12 cellular contexts compared by ENCODE assay signal in genomic region chr7:150567168-150567567, GRCh38. TPM values are rescaled to one million over a fixed set of nuclear protein-coding genes. Genes with fewer than 3 reads are reported as not detected.
A peak's percentile ranks its signal among the peaks of the same experiment; 100 is the strongest.
DNase-seq lines count a peak whose midpoint lies in the region; ATAC-seq lines count a peak whose summit lies in the region.
"Had no signal": no experiment of that assay in that cellular context is flagged by ENCODE, and none has a peak within 500 bp of the region (broad histone marks: within the 10 kb centered on the region; RNA-seq: fewer than 3 reads in every experiment).

Gene GIMAP4 (plus strand): TSS chr7:150567390. CDS start chr7:150569902, 2,512 bp downstream.

- H3K27ac ChIP-seq in aorta (ENCODE audit: low read depth in 1 of 2, low read length in 2 of 2) = no peak within 1 kb of the TSS

- no peak for DNase-seq in stimulated activated naive CD8-positive, alpha-beta T cell treated with anti-CD3 and anti-CD28 coated beads, Interleukin-15, Interleukin-2, amounts not matched to agents 100 U/mL and 50 U/mL, for 24 hours
- DNase-seq in naive thymus-derived CD8-positive, alpha-beta T cell = peak in 2 of 10 donors; percentile 36 to 47
- DNase-seq in aorta = no peak
- no peak for DNase-seq in cerebellum (ENCODE audit: low spot score)
- DNase-seq in HPDE6-E6E7 (ENCODE audit: extremely low spot score) = no peak
- DNase-seq: NCI-H1105 treated with DMSO at 0.1 percent for 48 hours, retina had no signal

- no peaks in the 10 kb centered on the region for H3K4me1 ChIP-seq in aorta (ENCODE audit: control insufficient read depth in 1 of 2, insufficient read depth in 2 of 2, low read length in 2 of 2)

- intact Hi-C loops in aorta (cut with DNase I) = no loop called here

- H3K27me3 Mint-ChIP-seq in stimulated activated naive CD8-positive, alpha-beta T cell treated with anti-CD3 and anti-CD28 coated beads, Interleukin-15, Interleukin-2, amounts not matched to agents 100 ng/mL and 50 ng/mL, for 24 hours = no peaks in the 10 kb centered on the region
- H3K27me3 Mint-ChIP-seq in naive thymus-derived CD8-positive, alpha-beta T cell = no peaks in the 10 kb centered on the region

- peak within 1 kb of the TSS; percentile 97 for H3K27ac Mint-ChIP-seq in stimulated activated naive CD8-positive, alpha-beta T cell treated with anti-CD3 and anti-CD28 coated beads, Interleukin-15, Interleukin-2, amounts not matched to agents 100 ng/mL and 50 ng/mL, for 24 hours
- H3K27ac Mint-ChIP-seq in naive thymus-derived CD8-positive, alpha-beta T cell = peak within 1 kb of the TSS; percentile 95 to 99 (median 97)

- no peaks in the 10 kb centered on the region for H3K36me3 ChIP-seq in aorta (ENCODE audit: control insufficient read depth in 1 of 2, insufficient read depth in 2 of 2, low read length in 1 of 2)

- H3K4me3 Mint-ChIP-seq in stimulated activated naive CD8-positive, alpha-beta T cell treated with anti-CD3 and anti-CD28 coated beads, Interleukin-15, Interleukin-2, amounts not matched to agents 100 ng/mL and 50 ng/mL, for 24 hours = peak within 1 kb of the TSS; percentile 93
- H3K4me3 Mint-ChIP-seq in naive thymus-derived CD8-positive, alpha-beta T cell = peak within 1 kb of the TSS; percentile 83 to 100 (median 99)

- POLR2A ChIA-PET in naive thymus-derived CD8-positive, alpha-beta T cell (lab: Charles Lee) = interaction anchor here (0.7 to 14.5 kb wide), 41 partner anchors 9 to 517 kb away, joined by 3 to 550 read pairs (median 12); partner anchors contain the start of genes GIMAP1, GIMAP2, GIMAP5 and GIMAP6

- H3K9me3 Mint-ChIP-seq in stimulated activated naive CD8-positive, alpha-beta T cell treated with anti-CD3 and anti-CD28 coated beads, Interleukin-15, Interleukin-2, amounts not matched to agents 100 ng/mL and 50 ng/mL, for 24 hours = no peaks in the 10 kb centered on the region
- peaks cover under 1 to 38% (median 9%) of the 10 kb centered on the region in 9 donors for H3K9me3 Mint-ChIP-seq in naive thymus-derived CD8-positive, alpha-beta T cell

- H3K36me3 Mint-ChIP-seq in stimulated activated naive CD8-positive, alpha-beta T cell treated with anti-CD3 and anti-CD28 coated beads, Interleukin-15, Interleukin-2, amounts not matched to agents 100 ng/mL and 50 ng/mL, for 24 hours (ENCODE audit: low read depth) = peaks cover 33% of the 10 kb centered on the region
- peaks cover 37 to 45% (median 44%) of the 10 kb centered on the region in 3 donors for H3K36me3 Mint-ChIP-seq in naive thymus-derived CD8-positive, alpha-beta T cell

- H3K4me1 Mint-ChIP-seq in stimulated activated naive CD8-positive, alpha-beta T cell treated with anti-CD3 and anti-CD28 coated beads, Interleukin-15, Interleukin-2, amounts not matched to agents 100 ng/mL and 50 ng/mL, for 24 hours (ENCODE audit: low read depth) = peaks cover 84% of the 10 kb centered on the region
- H3K4me1 Mint-ChIP-seq in naive thymus-derived CD8-positive, alpha-beta T cell = peaks cover 35 to 87% (median 79%) of the 10 kb centered on the region in 4 donors

- H3K27me3 ChIP-seq in aorta (ENCODE audit: control insufficient read depth in 1 of 2, insufficient read depth in 2 of 2, low read length in 1 of 2) = no peaks in the 10 kb centered on the region

- no peak within 1 kb of the TSS for H3K4me3 ChIP-seq in aorta (ENCODE audit: low read length in 2 of 2)

- no peak for ATAC-seq in stimulated activated naive CD8-positive, alpha-beta T cell treated with anti-CD3 and anti-CD28 coated beads, Interleukin-15, Interleukin-2, amounts not matched to agents 100 U/mL and 50 U/mL, for 24 hours
- peak; percentile 37 to 49 for ATAC-seq in naive thymus-derived CD8-positive, alpha-beta T cell
- ATAC-seq in aorta (ENCODE audit: low FRiP score) (peak; percentile 8), HG02870 (IDR thresholded peaks at IDR 0.05; ENCODE audit: unreplicated experiment) (no peak)

- WGBS in aorta, 2 donors = 65 to 67% methylated on average over 9 of the region's 9 CpGs

- in situ Hi-C loops in endometrial microvascular endothelial cells (cut with HindIII; ENCODE audit: inconsistent ontology term, low pct_unique_long_range_greater_than_20kb, low sequenced_read_pairs) = no loop called here

- H3K9me3 ChIP-seq in aorta (ENCODE audit: control insufficient read depth, low read length) = peaks cover 4% of the 10 kb centered on the region

RNA-seq across cellular contexts. Expression of gene GIMAP4, which starts in this region (rescaled TPM):
- total RNA-seq in endometrial microvascular endothelial cells (ENCODE audit: inconsistent ontology term) = 43.2 TPM
- total RNA-seq in naive thymus-derived CD8-positive, alpha-beta T cell = 100 to 1,000 TPM; 381 to 403 TPM
- 100 to 1,000 TPM; 233 to 526 (median 341) TPM for polyA plus RNA-seq in naive thymus-derived CD8-positive, alpha-beta T cell
- total RNA-seq in aorta = 10 to 100 TPM; 37.9 to 75.3 TPM
- 10 to 100 TPM in 1 of 2 donors, 1 to 10 TPM in 1; 3.2 to 29.3 TPM for polyA plus RNA-seq in aorta
- 6.4 TPM for total RNA-seq in cerebellum
- total RNA-seq: fibroblast of villous mesenchyme had no signal
- polyA plus RNA-seq: BJ had no signal

Comparison
In these comparisons a context has a peak if more than half of its experiments do, and no peak if none do; other contexts are left out.
1. RNA of gene GIMAP4 (polyA plus RNA-seq): 233 to 526 TPM in naive thymus-derived CD8-positive, alpha-beta T cell; 3.2 to 29.3 TPM in aorta; every median in the first group is over 4 times any median in the second.
2. ATAC-seq: peak in naive thymus-derived CD8-positive, alpha-beta T cell (2 of 2) and aorta (single experiment); none in stimulated activated naive CD8-positive, alpha-beta T cell treated with anti-CD3 and anti-CD28 coated beads, Interleukin-15, Interleukin-2, amounts not matched to agents 100 U/mL and 50 U/mL, for 24 hours (single experiment) and HG02870 (single experiment).